ENCODE assay signal across 8 cellular contexts in the genomic region with DNA sequence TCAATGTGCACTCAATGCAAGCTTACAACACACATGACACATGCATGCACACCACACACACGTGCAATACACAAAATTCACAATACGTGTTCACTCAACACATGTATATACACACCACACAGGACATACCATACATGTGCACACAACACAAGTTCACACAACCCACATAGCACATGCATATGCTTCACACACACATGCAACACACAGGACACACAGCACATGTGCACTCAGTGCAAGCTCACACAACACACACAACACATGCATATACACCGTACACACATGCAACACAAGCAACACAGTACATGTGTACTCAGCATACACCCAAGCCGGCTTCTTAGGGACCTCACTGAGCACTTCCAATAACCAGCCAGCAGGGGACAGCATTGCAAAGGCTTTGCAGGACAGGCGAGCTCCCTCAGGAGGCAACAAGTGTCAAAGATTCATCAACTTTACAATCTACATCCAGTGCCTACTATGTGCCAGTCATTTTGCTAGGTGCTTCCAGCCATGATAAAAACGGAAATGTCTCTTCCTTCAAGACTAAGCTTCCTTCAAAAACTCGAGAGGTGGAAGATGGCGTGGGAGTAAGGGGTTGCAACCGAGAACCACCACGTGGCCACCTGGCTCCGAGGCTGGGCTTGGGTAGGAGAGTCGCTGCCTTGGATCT.
DNase-seq lines count a peak whose midpoint lies in the region; ATAC-seq and TF ChIP-seq lines count a peak whose summit lies in the region.

No MANE protein-coding gene starts in this region.

- intact Hi-C loops in sciatic nerve (cut with DNase I), result no loop called here

- peak; percentile 80 for DNase-seq in ELR (ENCODE audit: low read depth)
- peak; percentile 81 for DNase-seq in MM.1S
- DNase-seq in amniotic epithelial cell (ENCODE audit: low read depth), result peak; percentile 74
- peak; percentile 84 for DNase-seq in right atrium auricular region (ENCODE audit: low spot score)
- peak; percentile 86 for DNase-seq in sciatic nerve (ENCODE audit: low spot score)

- no peak overlapping the region for H3K9ac ChIP-seq in MM.1S (ENCODE audit: low read length)

- H4K20me1 ChIP-seq in MM.1S (ENCODE audit: insufficient read depth, low read length), result no peaks in the 10 kb centered on the region

- ATAC-seq in GM21825 (IDR thresholded peaks at IDR 0.05; ENCODE audit: unreplicated experiment) (peak; percentile 79), sciatic nerve (peak; percentile 53), HG02571 (IDR thresholded peaks at IDR 0.05; ENCODE audit: unreplicated experiment) (no peak)

- H3K9me2 ChIP-seq in MM.1S (replicated peaks; ENCODE audit: insufficient read depth, low read length), result no peaks in the 10 kb centered on the region

- H2AFZ ChIP-seq in MM.1S (ENCODE audit: low read length), result no peak overlapping the region

- no peaks in the 10 kb centered on the region for H3K36me3 ChIP-seq in MM.1S (replicated peaks; ENCODE audit: insufficient read depth, low read length)
- H3K36me3 ChIP-seq in right atrium auricular region, result no peaks in the 10 kb centered on the region

- H3K4me3 Mint-ChIP-seq in T-helper 1 cell treated with Interleukin-12 subunit alpha and Interleukin-12 subunit beta and Interleukin-4 antibody, amounts not matched to agents 30 μg/mL and 1 μg/mL, for 36 hours, result no peak overlapping the region

- H3K27me3 ChIP-seq in MM.1S (replicated peaks; ENCODE audit: insufficient read depth, low read length), result no peaks in the 10 kb centered on the region
- H3K27me3 ChIP-seq in right atrium auricular region, result no peaks in the 10 kb centered on the region

- H3K27me3 Mint-ChIP-seq in T-helper 1 cell treated with Interleukin-12 subunit alpha and Interleukin-12 subunit beta and Interleukin-4 antibody, amounts not matched to agents 30 μg/mL and 1 μg/mL, for 36 hours (ENCODE audit: low read depth), result peaks cover 51% of the 10 kb centered on the region

- H3K27ac ChIP-seq in MM.1S (ENCODE audit: low read length), result no peak overlapping the region
- no peak overlapping the region for H3K27ac ChIP-seq in right atrium auricular region

- no peak overlapping the region for H3K4me3 ChIP-seq in MM.1S (ENCODE audit: low read length)
- no peak overlapping the region for H3K4me3 ChIP-seq in right atrium auricular region

- H3K27ac Mint-ChIP-seq in T-helper 1 cell treated with Interleukin-12 subunit alpha and Interleukin-12 subunit beta and Interleukin-4 antibody, amounts not matched to agents 30 μg/mL and 1 μg/mL, for 36 hours, result peak overlapping the region; percentile 21

- H3K9me3 Mint-ChIP-seq in T-helper 1 cell treated with Interleukin-12 subunit alpha and Interleukin-12 subunit beta and Interleukin-4 antibody, amounts not matched to agents 30 μg/mL and 1 μg/mL, for 36 hours, result no peaks in the 10 kb centered on the region

- TF ChIP-seq CTCF in MM.1S (IDR thresholded peaks at IDR 0.05; ENCODE audit: low read length) (peak; percentile 100), right atrium auricular region (IDR thresholded peaks at IDR 0.05) (peak; percentile 97 to 99)

- H3K9me3 ChIP-seq in MM.1S (replicated peaks; ENCODE audit: insufficient read depth, low read length), result no peaks in the 10 kb centered on the region
- H3K9me3 ChIP-seq in right atrium auricular region, result no peaks in the 10 kb centered on the region

- H3K4me1 Mint-ChIP-seq in T-helper 1 cell treated with Interleukin-12 subunit alpha and Interleukin-12 subunit beta and Interleukin-4 antibody, amounts not matched to agents 30 μg/mL and 1 μg/mL, for 36 hours (ENCODE audit: low read depth), result peaks cover 10% of the 10 kb centered on the region

- H3F3A ChIP-seq in MM.1S (ENCODE audit: insufficient read depth, low read length), result no peaks in the 10 kb centered on the region

- no peaks in the 10 kb centered on the region for H3K36me3 Mint-ChIP-seq in T-helper 1 cell treated with Interleukin-12 subunit alpha and Interleukin-12 subunit beta and Interleukin-4 antibody, amounts not matched to agents 30 μg/mL and 1 μg/mL, for 36 hours (ENCODE audit: low read depth)

- H3K79me2 ChIP-seq in MM.1S (ENCODE audit: low read length), result no peaks in the 10 kb centered on the region

- no peaks in the 10 kb centered on the region; the same call in 1 of the 2 replicates for H3K4me1 ChIP-seq in MM.1S (ENCODE audit: low read length)
- H3K4me1 ChIP-seq in right atrium auricular region, result peaks cover 0 to 37% of the 10 kb centered on the region in 2 donors

- H3K4me2 ChIP-seq in MM.1S (ENCODE audit: low read depth, low read length), result no peak overlapping the region
